In genomic region chr9:131474711-131475110, GRCh38 we compare ENCODE assay signal across 24 cellular contexts. TPM values are rescaled to one million over a fixed set of nuclear protein-coding genes. Genes with fewer than 3 reads are reported as not detected.
DNase-seq lines count a peak whose midpoint lies in the region; ATAC-seq and TF ChIP-seq lines count a peak whose summit lies in the region.
"Had no signal": no experiment of that assay in that cellular context is flagged by ENCODE, and none has a peak within 500 bp of the region (broad histone marks: within the 10 kb centered on the region; RNA-seq: fewer than 3 reads in every experiment).

No MANE protein-coding gene starts in this region.

- H3K27me3 Mint-ChIP-seq in Calu3 (ENCODE audit: unreplicated experiment): no peaks in the 10 kb centered on the region
- peaks cover 23% of the 10 kb centered on the region for H3K27me3 Mint-ChIP-seq in endothelial cell (ENCODE audit: unreplicated experiment)
- H3K27me3 Mint-ChIP-seq in activated T-helper 2 cell treated with anti-CD3 and anti-CD28 coated beads, Interferon-gamma antibody, Interleukin-2, Interleukin-4, amounts not matched to agents 10 μg/mL and 5 μg/mL and 100 μg/mL, durations not matched to agents 14 hours and 24 hours and 36 hours (ENCODE audit: low read depth): no peaks in the 10 kb centered on the region

- TF ChIP-seq CTCF in Calu3 (IDR thresholded peaks at IDR 0.05; ENCODE audit: unreplicated experiment): no peak
- TF ChIP-seq CTCF in endothelial cell (IDR thresholded peaks at IDR 0.05; ENCODE audit: unreplicated experiment): no peak

- no peak overlapping the region for H3K27ac Mint-ChIP-seq in Calu3 (ENCODE audit: unreplicated experiment)
- peak overlapping the region; percentile 57 for H3K27ac Mint-ChIP-seq in endothelial cell (ENCODE audit: unreplicated experiment)
- H3K27ac Mint-ChIP-seq in activated T-helper 2 cell treated with anti-CD3 and anti-CD28 coated beads, Interferon-gamma antibody, Interleukin-2, Interleukin-4, amounts not matched to agents 10 μg/mL and 5 μg/mL and 100 μg/mL, durations not matched to agents 14 hours and 24 hours and 36 hours: no peak overlapping the region

- DNase-seq in activated effector memory CD4-positive, alpha-beta T cell treated with anti-CD3 and anti-CD28 coated beads, Interleukin-2, amount 50 U/mL, for 16 hours: peak; percentile 56
- DNase-seq in activated effector memory CD4-positive, alpha-beta T cell treated with Interleukin-2 at 50 U/mL for 16 hours: no peak
- no peak for DNase-seq in Calu3
- no peak for DNase-seq in endothelial cell (ENCODE audit: low spot score)
- peak; percentile 59 for DNase-seq in posterior vena cava (ENCODE audit: low spot score)
- DNase-seq in activated T-helper 2 cell treated with anti-CD3 and anti-CD28 coated beads, Interferon-gamma antibody, Interleukin-2, Interleukin-4, amounts not matched to agents 10 μg/mL and 5 μg/mL and 100 μg/mL, durations not matched to agents 14 hours and 24 hours and 36 hours (ENCODE audit: low spot score): no peak
- DNase-seq in left colon: no peak
- DNase-seq: activated CD4-positive, alpha-beta T cell treated with anti-CD3 and anti-CD28 coated beads, Interleukin-2, amount 50 U/mL, for 48 hours; activated CD4-positive, CD25-positive, alpha-beta regulatory T cell; activated CD8-positive, alpha-beta memory T cell treated with anti-CD3 and anti-CD28 coated beads, Interleukin-2, amount 50 U/mL, for 48 hours; activated naive CD4-positive, alpha-beta T cell; AML-193; DMS53; effector CD8-positive, alpha-beta T cell; foreskin fibroblast; GDM1; midbrain; MM.1S; NCI-H1417 treated with DMSO at 0.1 percent for 48 hours; NCI-H2081 treated with DMSO at 0.1 percent for 48 hours; NCI-H774; T-helper 9 cell had no signal

- H3K9me3 Mint-ChIP-seq in Calu3 (ENCODE audit: low read depth, unreplicated experiment) (no peaks in the 10 kb centered on the region), endothelial cell (ENCODE audit: unreplicated experiment) (no peaks in the 10 kb centered on the region)
- no peaks in the 10 kb centered on the region for H3K9me3 Mint-ChIP-seq in activated T-helper 2 cell treated with anti-CD3 and anti-CD28 coated beads, Interferon-gamma antibody, Interleukin-2, Interleukin-4, amounts not matched to agents 10 μg/mL and 5 μg/mL and 100 μg/mL, durations not matched to agents 14 hours and 24 hours and 36 hours

- intact Hi-C loops in Calu3 (cut with micrococcal nuclease; ENCODE audit: unreplicated experiment): no loop called here
- intact Hi-C loops in posterior vena cava (cut with DNase I): loop anchor here (10.0 kb wide), 3 partner anchors 80 to 130 kb away; partner anchors contain the start of gene PRRC2B (in 1 of the 2)
- intact Hi-C loops in activated T-helper 2 cell treated with anti-CD3 and anti-CD28 coated beads, Interferon-gamma antibody, Interleukin-2, Interleukin-4, amounts not matched to agents 10 μg/mL and 5 μg/mL and 100 μg/mL, durations not matched to agents 14 hours and 24 hours and 36 hours (cut with micrococcal nuclease): no loop called here
- intact Hi-C loops in left colon (cut with DNase I, micrococcal nuclease): loop anchor here in 1 of 2 donors (10.0 kb wide), 1 partner anchor 110 kb away; no protein-coding TSS in a partner anchor

- ATAC-seq in HG02870 (IDR thresholded peaks at IDR 0.05; ENCODE audit: unreplicated experiment) (no peak), left colon (no peak)
- ATAC-seq: K562 had no signal

- peaks cover 52% of the 10 kb centered on the region for H3K36me3 Mint-ChIP-seq in Calu3 (ENCODE audit: insufficient read depth, unreplicated experiment)
- H3K36me3 Mint-ChIP-seq in endothelial cell (ENCODE audit: low read depth, unreplicated experiment): peaks cover 52% of the 10 kb centered on the region
- H3K36me3 Mint-ChIP-seq in activated T-helper 2 cell treated with anti-CD3 and anti-CD28 coated beads, Interferon-gamma antibody, Interleukin-2, Interleukin-4, amounts not matched to agents 10 μg/mL and 5 μg/mL and 100 μg/mL, durations not matched to agents 14 hours and 24 hours and 36 hours (ENCODE audit: low read depth): peaks cover 71% of the 10 kb centered on the region

- CTCF ChIA-PET in Calu3 (lab: Charles Lee): no interaction called here

- peaks cover 11% of the 10 kb centered on the region for H3K4me1 Mint-ChIP-seq in Calu3 (ENCODE audit: low read depth, unreplicated experiment)
- no peaks in the 10 kb centered on the region for H3K4me1 Mint-ChIP-seq in endothelial cell (ENCODE audit: unreplicated experiment)
- H3K4me1 Mint-ChIP-seq in activated T-helper 2 cell treated with anti-CD3 and anti-CD28 coated beads, Interferon-gamma antibody, Interleukin-2, Interleukin-4, amounts not matched to agents 10 μg/mL and 5 μg/mL and 100 μg/mL, durations not matched to agents 14 hours and 24 hours and 36 hours (ENCODE audit: low read depth): no peaks in the 10 kb centered on the region

- TSS peak; percentile 68 for BruUV-seq in Calu3 (replicated peaks; lab: Mats Ljungman, UMichigan)

- H3K4me3 Mint-ChIP-seq in Calu3 (ENCODE audit: low read depth, unreplicated experiment): no peak overlapping the region
- peak overlapping the region; percentile 59 for H3K4me3 Mint-ChIP-seq in endothelial cell (ENCODE audit: unreplicated experiment)
- H3K4me3 Mint-ChIP-seq in activated T-helper 2 cell treated with anti-CD3 and anti-CD28 coated beads, Interferon-gamma antibody, Interleukin-2, Interleukin-4, amounts not matched to agents 10 μg/mL and 5 μg/mL and 100 μg/mL, durations not matched to agents 14 hours and 24 hours and 36 hours (ENCODE audit: low read depth): no peak overlapping the region

RNA-seq across cellular contexts. Expression of gene POMT1, which starts 28.0 kb away (rescaled TPM):
- total RNA-seq in Calu3 (2022) (13.6 and 15.8 TPM in 2 replicates), endothelial cell (ENCODE audit: unreplicated experiment) (57.6 TPM), posterior vena cava (10 to 100 TPM; 18.2 to 22.8 TPM), left colon (10 to 100 TPM; 30.9 to 31.0 TPM)
- 44.5 and 46.9 TPM in 2 replicates for total RNA-seq in activated T-helper 2 cell treated with anti-CD3 and anti-CD28 coated beads, Interferon-gamma antibody, Interleukin-2, Interleukin-4, amounts not matched to agents 10 μg/mL and 5 μg/mL and 100 μg/mL, durations not matched to agents 14 hours and 24 hours and 36 hours

RNA-seq across cellular contexts. Expression of gene UCK1, which starts 56.4 kb away (rescaled TPM):
- total RNA-seq in Calu3 (2022) (16.0 and 19.6 TPM in 2 replicates), endothelial cell (ENCODE audit: unreplicated experiment) (23.0 TPM), posterior vena cava (10 to 100 TPM; 16.8 to 18.8 TPM), left colon (10 to 100 TPM; 22.6 to 29.5 TPM)
- 22.4 and 24.9 TPM in 2 replicates for total RNA-seq in activated T-helper 2 cell treated with anti-CD3 and anti-CD28 coated beads, Interferon-gamma antibody, Interleukin-2, Interleukin-4, amounts not matched to agents 10 μg/mL and 5 μg/mL and 100 μg/mL, durations not matched to agents 14 hours and 24 hours and 36 hours

Comparison
In these comparisons a context has a peak if more than half of its experiments do, and no peak if none do; other contexts are left out.
1. DNase-seq: peak in activated effector memory CD4-positive, alpha-beta T cell treated with anti-CD3 and anti-CD28 coated beads, Interleukin-2, amount 50 U/mL, for 16 hours (single experiment) and posterior vena cava (single experiment); none in activated effector memory CD4-positive, alpha-beta T cell treated with Interleukin-2 at 50 U/mL for 16 hours (single experiment), Calu3 (single experiment), endothelial cell (single experiment), activated T-helper 2 cell treated with anti-CD3 and anti-CD28 coated beads, Interferon-gamma antibody, Interleukin-2, Interleukin-4, amounts not matched to agents 10 μg/mL and 5 μg/mL and 100 μg/mL, durations not matched to agents 14 hours and 24 hours and 36 hours (single experiment) and left colon (0 of 2).
2. intact Hi-C loops: an anchor here in posterior vena cava (10.0 kb wide); none called in Calu3 and activated T-helper 2 cell treated with anti-CD3 and anti-CD28 coated beads, Interferon-gamma antibody, Interleukin-2, Interleukin-4, amounts not matched to agents 10 μg/mL and 5 μg/mL and 100 μg/mL, durations not matched to agents 14 hours and 24 hours and 36 hours.